Comparison of ENCODE assay signal across 18 cellular contexts in genomic region chr9:78685471-78685870, GRCh38.
DNase-seq lines count a peak whose midpoint lies in the region; ATAC-seq and TF ChIP-seq lines count a peak whose summit lies in the region.
"Had no signal": no experiment of that assay in that cellular context is flagged by ENCODE, and none has a peak within 500 bp of the region (broad histone marks: within the 10 kb centered on the region; RNA-seq: fewer than 3 reads in every experiment).

No MANE protein-coding gene starts in this region.

- TF ChIP-seq CTCF in AG10803 (conservative IDR thresholded peaks at IDR 0.05; ENCODE audit: low read length) (no peak), foreskin keratinocyte (conservative IDR thresholded peaks at IDR 0.05) (no peak)

- H3K18ac ChIP-seq in neuronal stem cell (ENCODE audit: low read length), result no peak overlapping the region

- peak overlapping the region; percentile 42 for H2AFZ ChIP-seq in neuronal stem cell (ENCODE audit: low read length)
- H2AFZ ChIP-seq: PC-9 had no signal

- no peak overlapping the region for H3K27ac Mint-ChIP-seq in activated naive CD4-positive, alpha-beta T cell treated with anti-CD3 and anti-CD28 coated beads, Interleukin-2, amount 10 ng/mL, durations not matched to agents 7 days and 5 days
- H3K27ac Mint-ChIP-seq: CD4-positive, alpha-beta memory T cell had no signal

- no peak overlapping the region for H2BK12ac ChIP-seq in neuronal stem cell (ENCODE audit: low read length)

- H2AK5ac ChIP-seq in neuronal stem cell (ENCODE audit: low read depth, low read length), result no peak overlapping the region

- peaks cover 5% of the 10 kb centered on the region for H3K4me1 ChIP-seq in foreskin keratinocyte
- peaks cover 5 to 11% of the 10 kb centered on the region in 2 donors for H3K4me1 ChIP-seq in neuronal stem cell (ENCODE audit: control insufficient read depth in 2 of 2, insufficient read depth in 1 of 2, low read depth in 1 of 2, low read length in 2 of 2)
- H3K4me1 ChIP-seq: SJCRH30 had no signal

- H3K27me3 Mint-ChIP-seq in activated naive CD4-positive, alpha-beta T cell treated with anti-CD3 and anti-CD28 coated beads, Interleukin-2, amount 10 ng/mL, durations not matched to agents 7 days and 5 days, result no peaks in the 10 kb centered on the region

- H3K27ac ChIP-seq in foreskin keratinocyte (no peak overlapping the region), neuronal stem cell (replicated peaks; ENCODE audit: low read length) (peak overlapping the region; percentile 73)
- H3K27ac ChIP-seq: PC-9, SJCRH30 had no signal

- no peaks in the 10 kb centered on the region for H3K4me1 Mint-ChIP-seq in activated naive CD4-positive, alpha-beta T cell treated with anti-CD3 and anti-CD28 coated beads, Interleukin-2, amount 10 ng/mL, durations not matched to agents 7 days and 5 days
- H3K4me1 Mint-ChIP-seq: CD4-positive, alpha-beta memory T cell had no signal

- H2BK120ac ChIP-seq in neuronal stem cell (ENCODE audit: low read depth, low read length), result no peak overlapping the region

- no peak overlapping the region for H3K4ac ChIP-seq in neuronal stem cell (ENCODE audit: low read length)

- no peaks in the 10 kb centered on the region for H3K36me3 Mint-ChIP-seq in activated naive CD4-positive, alpha-beta T cell treated with anti-CD3 and anti-CD28 coated beads, Interleukin-2, amount 10 ng/mL, durations not matched to agents 7 days and 5 days
- H3K36me3 Mint-ChIP-seq: CD4-positive, alpha-beta memory T cell had no signal

- DNase-seq in AG10803 (ENCODE audit: low read depth), result peak; percentile 42
- DNase-seq in NCI-H2171 treated with DMSO at 0.1 percent for 48 hours (lab: John Stamatoyannopoulos, UW), result peak; percentile 85
- DNase-seq in foreskin keratinocyte, result peak; percentile 82 to 89
- DNase-seq in neuronal stem cell (ENCODE audit: low spot score), result peak; percentile 58
- DNase-seq in activated naive CD4-positive, alpha-beta T cell treated with anti-CD3 and anti-CD28 coated beads, Interleukin-2, amount 10 ng/mL, durations not matched to agents 7 days and 5 days, result no peak
- no peak for DNase-seq in medulla oblongata (ENCODE audit: extremely low spot score)
- DNase-seq in stimulated activated naive CD4-positive, alpha-beta T cell treated with Interleukin-2 at 50 U/mL for 16 hours (lab: John Stamatoyannopoulos, UW), result no peak
- DNase-seq in activated naive CD4-positive, alpha-beta T cell (lab: John Stamatoyannopoulos, UW), result no peak
- DNase-seq: 8988T; CD4-positive, alpha-beta memory T cell; DMS79 treated with DMSO at 0.1 percent for 48 hours; MV-4-11; NCI-H1417; NCI-H187 treated with DMSO at 0.1 percent for 48 hours; NCI-H510A treated with DMSO at 0.1 percent for 48 hours; PC-9 had no signal

- ATAC-seq in foreskin keratinocyte, result peak; percentile 55
- ATAC-seq: K562 had no signal

- H3K4me3 Mint-ChIP-seq in activated naive CD4-positive, alpha-beta T cell treated with anti-CD3 and anti-CD28 coated beads, Interleukin-2, amount 10 ng/mL, durations not matched to agents 7 days and 5 days, result no peak overlapping the region

- no peaks in the 10 kb centered on the region for H3K9me3 Mint-ChIP-seq in activated naive CD4-positive, alpha-beta T cell treated with anti-CD3 and anti-CD28 coated beads, Interleukin-2, amount 10 ng/mL, durations not matched to agents 7 days and 5 days

- no peaks in the 10 kb centered on the region for H3K27me3 ChIP-seq in foreskin keratinocyte
- H3K27me3 ChIP-seq in neuronal stem cell (ENCODE audit: control insufficient read depth in 3 of 3, insufficient read depth in 3 of 3, low read depth in 1 of 3, low read length in 3 of 3), result no peaks in the 10 kb centered on the region
- H3K27me3 ChIP-seq: SJCRH30 had no signal

- no peak overlapping the region for H2BK15ac ChIP-seq in neuronal stem cell (ENCODE audit: low read length)

- peaks cover 0 to 2% of the 10 kb centered on the region in 2 donors for H3K9me3 ChIP-seq in neuronal stem cell (replicated peaks in 1 of 2; ENCODE audit: control insufficient read depth in 2 of 2, insufficient read depth in 1 of 2, low read depth in 1 of 2, low read length in 2 of 2)
- H3K9me3 ChIP-seq: SJCRH30 had no signal

- H4K91ac ChIP-seq in neuronal stem cell (ENCODE audit: low read depth, low read length, poor library complexity), result no peak overlapping the region

- no peak overlapping the region for H3K9ac ChIP-seq in neuronal stem cell (ENCODE audit: low read depth, low read length, poor library complexity)

- H3K79me1 ChIP-seq in neuronal stem cell (ENCODE audit: low read depth, low read length), result no peaks in the 10 kb centered on the region

- no peak overlapping the region for H3K14ac ChIP-seq in neuronal stem cell (ENCODE audit: low read length)

- no peak overlapping the region for H3K23ac ChIP-seq in neuronal stem cell (ENCODE audit: low read depth, low read length, poor library complexity)

- no peak overlapping the region for H3K4me3 ChIP-seq in AG10803 (ENCODE audit: low read length)
- no peak overlapping the region for H3K4me3 ChIP-seq in neuronal stem cell (ENCODE audit: low read length in 2 of 2)
- H3K4me3 ChIP-seq: K562, PC-9, SJCRH30 had no signal

- H4K8ac ChIP-seq in neuronal stem cell (ENCODE audit: low read depth, low read length), result no peak overlapping the region

- no peak overlapping the region for H2BK5ac ChIP-seq in neuronal stem cell (ENCODE audit: low read length)

- CTCF ChIA-PET in activated naive CD4-positive, alpha-beta T cell treated with anti-CD3 and anti-CD28 coated beads, Interleukin-2, amount 10 ng/mL, durations not matched to agents 7 days and 5 days (lab: Charles Lee), result no interaction called here

- H3K36me3 ChIP-seq in neuronal stem cell (replicated peaks in 1 of 2; ENCODE audit: control insufficient read depth in 2 of 2, insufficient read depth in 2 of 2, low read length in 2 of 2), result no peaks in the 10 kb centered on the region
- H3K36me3 ChIP-seq: SJCRH30 had no signal

- no CpG with 5 or more reads among the region's 1 CpG for WGBS in neuronal stem cell (ENCODE audit: extremely low coverage in 2 of 2, insufficient read length in 2 of 2, insufficient replicate concordance in 1 of 2), 2 donors

- no peak overlapping the region for H3K4me2 ChIP-seq in neuronal stem cell (ENCODE audit: insufficient read depth, low read length, poor library complexity, severe bottlenecking)
- H3K4me2 ChIP-seq: PC-9 had no signal

Comparison
In these comparisons a context has a peak if more than half of its experiments do, and no peak if none do; other contexts are left out.
1. DNase-seq: peak in AG10803 (single experiment), NCI-H2171 treated with DMSO at 0.1 percent for 48 hours (single experiment), foreskin keratinocyte (2 of 2) and neuronal stem cell (single experiment); none in activated naive CD4-positive, alpha-beta T cell treated with anti-CD3 and anti-CD28 coated beads, Interleukin-2, amount 10 ng/mL, durations not matched to agents 7 days and 5 days (single experiment), medulla oblongata (single experiment), stimulated activated naive CD4-positive, alpha-beta T cell treated with Interleukin-2 at 50 U/mL for 16 hours (single experiment) and activated naive CD4-positive, alpha-beta T cell (0 of 4).